ENCODE assay signal across 8 cellular contexts in the genomic region with DNA sequence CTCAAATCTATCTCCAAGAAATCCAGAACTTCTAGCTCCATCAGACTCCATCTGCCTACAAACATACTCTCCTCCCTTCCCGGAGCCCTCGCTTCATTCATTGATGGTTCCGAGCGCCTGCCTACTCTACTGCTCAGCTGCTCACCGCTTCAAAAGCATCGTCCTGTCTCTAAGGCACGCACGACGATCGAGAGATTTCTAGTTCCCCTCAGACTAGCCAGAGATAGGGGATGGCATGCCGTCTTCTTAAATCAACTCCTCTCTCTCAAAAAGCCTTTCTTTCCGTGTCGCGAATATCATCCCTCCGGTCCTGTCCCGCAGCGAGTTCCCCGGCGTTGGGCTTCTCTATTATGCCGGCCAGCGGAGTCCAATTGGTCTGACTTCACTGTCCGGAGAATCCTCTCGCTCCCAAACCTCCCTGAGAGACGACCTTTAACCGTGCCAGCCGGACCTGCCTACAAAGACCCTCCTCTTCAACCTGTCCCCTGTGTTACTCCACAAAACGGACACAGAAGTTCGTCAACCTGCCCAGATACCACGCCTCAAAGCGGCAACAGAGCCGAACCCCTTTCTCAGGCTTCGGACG. TPM values are rescaled to one million over a fixed set of nuclear protein-coding genes. Genes with fewer than 3 reads are reported as not detected.
A peak's percentile ranks its signal among the peaks of the same experiment; 100 is the strongest.
DNase-seq lines count a peak whose midpoint lies in the region; ATAC-seq and TF ChIP-seq lines count a peak whose summit lies in the region.

No MANE protein-coding gene starts in this region.

- peak; percentile 0 for ATAC-seq in Right ventricle myocardium superior (ENCODE audit: poor library complexity)
- peak; percentile 1 for ATAC-seq in mucosa of descending colon
- no peak for ATAC-seq in HG03097 (IDR thresholded peaks at IDR 0.05; ENCODE audit: low FRiP score, unreplicated experiment)

- H3K36me3 ChIP-seq in mucosa of descending colon (ENCODE audit: low read depth), result peaks cover 11% of the 10 kb centered on the region

- DNase-seq in Right ventricle myocardium superior (peak; percentile 46), cardiac septum (ENCODE audit: low spot score) (no peak), RPMI7951 (ENCODE audit: low read depth) (peak; percentile 21), dermis blood vessel endothelial cell (peak; percentile 45), mucosa of descending colon (no peak), DMS153 treated with DMSO at 0.1 percent for 48 hours (lab: John Stamatoyannopoulos, UW; ENCODE audit: unreplicated experiment) (no peak), cerebellar nuclear complex (lab: John Stamatoyannopoulos, UW) (no peak)

- no peaks in the 10 kb centered on the region for H3K9me3 ChIP-seq in mucosa of descending colon

- H3K4me1 ChIP-seq in mucosa of descending colon (ENCODE audit: low read depth), result peaks cover 18% of the 10 kb centered on the region

- no peak for TF ChIP-seq CTCF in mucosa of descending colon (IDR thresholded peaks at IDR 0.05)

- intact Hi-C loops in Right ventricle myocardium superior (cut with DNase I) (no loop called here), cardiac septum (cut with DNase I) (no loop called here), mucosa of descending colon (cut with DNase I, micrococcal nuclease) (no loop called here)

- peak overlapping the region; percentile 67 for H3K4me3 ChIP-seq in mucosa of descending colon

RNA-seq across cellular contexts. Expression of a gene that starts 0.6 kb away (rescaled TPM):
- total RNA-seq in Right ventricle myocardium superior, result 794 TPM
- total RNA-seq in cardiac septum, result 735 TPM
- total RNA-seq in RPMI7951 (2014; rRNA removed; shearing (Covaris generic)), result 841 and 1,053 TPM in 2 replicates
- total RNA-seq in dermis blood vessel endothelial cell, result 1,345 and 1,561 TPM in 2 replicates
- 1,000 to 10,000 TPM; 1,059 to 1,365 (median 1,164) TPM for total RNA-seq in mucosa of descending colon

RNA-seq across cellular contexts. Expression of a gene that starts 18.2 kb away (rescaled TPM):
- total RNA-seq in Right ventricle myocardium superior, result 14.7 TPM
- total RNA-seq in cardiac septum, result 11.7 TPM
- total RNA-seq in RPMI7951 (2014; rRNA removed; shearing (Covaris generic)), result 4.7 and 5.3 TPM in 2 replicates
- 13.8 and 15.1 TPM in 2 replicates for total RNA-seq in dermis blood vessel endothelial cell
- 10 to 100 TPM; 11.9 to 19.8 (median 13.3) TPM for total RNA-seq in mucosa of descending colon

RNA-seq across cellular contexts. Expression of a gene that starts 26.5 kb away (rescaled TPM):
- total RNA-seq in Right ventricle myocardium superior (318 TPM), cardiac septum (485 TPM), dermis blood vessel endothelial cell (517 and 766 TPM in 2 replicates), mucosa of descending colon (1,000 to 10,000 TPM in 1 of 3 donors, 100 to 1,000 TPM in 2; 473 to 1,283 (median 535) TPM)
- total RNA-seq in RPMI7951 (2014; rRNA removed; shearing (Covaris generic)), result 184 and 206 TPM in 2 replicates

RNA-seq across cellular contexts. Expression of a gene that starts 28.6 kb away (rescaled TPM):
- total RNA-seq in Right ventricle myocardium superior, result 28.2 TPM
- total RNA-seq in cardiac septum, result 36.8 TPM
- total RNA-seq in RPMI7951 (2014; rRNA removed; shearing (Covaris generic)), result 91.2 and 103 TPM in 2 replicates
- total RNA-seq in dermis blood vessel endothelial cell, result 190 and 209 TPM in 2 replicates
- total RNA-seq in mucosa of descending colon, result 10 to 100 TPM; 70.7 to 92.1 (median 89.6) TPM

RNA-seq across cellular contexts. Expression of a gene that starts 39.5 kb away (rescaled TPM):
- total RNA-seq in Right ventricle myocardium superior (13.1 TPM), cardiac septum (29.6 TPM), dermis blood vessel endothelial cell (40.2 and 42.1 TPM in 2 replicates), mucosa of descending colon (10 to 100 TPM; 54.6 to 57.7 (median 57.7) TPM)
- total RNA-seq in RPMI7951 (2014; rRNA removed; shearing (Covaris generic)), result 7.1 and 13.8 TPM in 2 replicates

Comparison
In these comparisons a context has a peak if more than half of its experiments do, and no peak if none do; other contexts are left out.
1. DNase-seq: peak in Right ventricle myocardium superior (single experiment), RPMI7951 (single experiment) and dermis blood vessel endothelial cell (single experiment); none in cardiac septum (single experiment), mucosa of descending colon (0 of 3), DMS153 treated with DMSO at 0.1 percent for 48 hours (single experiment) and cerebellar nuclear complex (0 of 2).